ENCODE assay signal across 8 cellular contexts in the genomic region with DNA sequence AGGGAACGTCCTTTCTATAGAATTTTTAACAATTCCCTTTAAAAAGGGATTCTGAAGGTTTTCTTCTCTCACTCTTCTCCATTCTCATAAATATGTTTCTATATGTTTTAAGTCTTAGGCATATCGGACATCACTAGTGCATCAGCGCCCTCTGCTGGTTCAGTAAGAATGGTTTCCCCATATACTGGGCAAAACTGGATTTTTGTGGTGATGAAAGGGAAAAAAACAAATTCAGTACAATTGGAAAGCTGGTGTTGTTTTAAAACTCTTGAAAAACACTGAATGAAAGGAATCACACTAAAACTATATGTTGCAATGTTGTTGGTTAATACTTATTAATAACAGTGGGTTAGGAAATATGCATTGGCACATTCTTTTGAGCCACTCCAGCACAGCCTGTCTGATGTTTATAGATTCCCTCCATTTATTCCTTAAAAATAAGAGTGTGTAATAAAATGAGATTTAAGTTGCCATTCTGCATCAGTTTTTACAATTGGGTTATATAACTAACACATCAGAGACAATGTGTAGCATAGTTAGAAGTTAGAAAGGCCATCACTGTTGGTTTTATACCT. TPM values are rescaled to one million over a fixed set of nuclear protein-coding genes. Genes with fewer than 3 reads are reported as not detected.
DNase-seq lines count a peak whose midpoint lies in the region; ATAC-seq and TF ChIP-seq lines count a peak whose summit lies in the region.

No MANE protein-coding gene starts in this region.

- H3K27me3 Mint-ChIP-seq in brain, result no peaks in the 10 kb centered on the region

- DNase-seq in NCI-H524 (lab: John Stamatoyannopoulos, UW) (peak; percentile 41 to 63), NCI-H524 treated with DMSO at 0.1 percent for 48 hours (lab: John Stamatoyannopoulos, UW) (no peak), NCI-H2107 (lab: John Stamatoyannopoulos, UW) (peak; percentile 9), UCSD-AML1 (lab: John Stamatoyannopoulos, UW; ENCODE audit: unreplicated experiment) (peak; percentile 27), islet precursor cell (peak; percentile 65)
- peak; percentile 40 to 61 (median 56) for DNase-seq in stimulated activated CD4-positive, alpha-beta T cell treated with anti-CD3 and anti-CD28 coated beads, Interleukin-1b, Interleukin-23, amount 100 ng/mL, for 24 hours (ENCODE audit: low read depth in 4 of 4, low spot score in 1 of 4)

- no peak overlapping the region for H3K27ac Mint-ChIP-seq in brain

- H3K4me1 Mint-ChIP-seq in brain, result no peaks in the 10 kb centered on the region

- TF ChIP-seq CTCF in brain (conservative IDR thresholded peaks at IDR 0.05), result peak; percentile 88 to 94

- no peaks in the 10 kb centered on the region for H3K9me3 Mint-ChIP-seq in brain

- peak; percentile 79 for ATAC-seq in HG02973 (IDR thresholded peaks at IDR 0.05; ENCODE audit: unreplicated experiment)

- no peaks in the 10 kb centered on the region for H3K36me3 Mint-ChIP-seq in brain

- no peak overlapping the region for H3K4me3 Mint-ChIP-seq in brain

RNA-seq across cellular contexts. Expression of gene CWC27, which starts 15.8 kb away (rescaled TPM):
- 16.3 TPM for polyA plus RNA-seq in brain (ENCODE audit: insufficient read depth, low read depth, low replicate concordance)

RNA-seq across cellular contexts. Expression of gene SREK1IP1, which starts 16.0 kb away (rescaled TPM):
- polyA plus RNA-seq in brain (ENCODE audit: insufficient read depth, low read depth, low replicate concordance), result 5.4 TPM
